ENCODE assay signal across 20 cellular contexts in genomic region chr4:180164799-180165198, GRCh38.
A peak's percentile ranks its signal among the peaks of the same experiment; 100 is the strongest.
DNase-seq lines count a peak whose midpoint lies in the region; FAIRE-seq and TF ChIP-seq lines count a peak whose summit lies in the region.
"Had no signal": no experiment of that assay in that cellular context is flagged by ENCODE, and none has a peak within 500 bp of the region (broad histone marks: within the 10 kb centered on the region; RNA-seq: fewer than 3 reads in every experiment).

No MANE protein-coding gene starts in this region.

- no peak overlapping the region for H3K4ac ChIP-seq in neuronal stem cell (ENCODE audit: low read length)

- POLR2A ChIA-PET in CD8-positive, alpha-beta memory T cell (lab: Charles Lee): no interaction called here

- no peak overlapping the region for H3K18ac ChIP-seq in neuronal stem cell (ENCODE audit: low read length)

- H4K91ac ChIP-seq in neuronal stem cell (ENCODE audit: low read depth, low read length, poor library complexity): no peak overlapping the region

- H3K4me1 Mint-ChIP-seq in neural progenitor cell (no peaks in the 10 kb centered on the region), chondrocyte (ENCODE audit: low read depth) (peaks cover 14% of the 10 kb centered on the region)
- H3K4me1 Mint-ChIP-seq in CD8-positive, alpha-beta memory T cell: no peaks in the 10 kb centered on the region
- H3K4me1 Mint-ChIP-seq: B cell had no signal

- no peak overlapping the region for H2BK12ac ChIP-seq in neuronal stem cell (ENCODE audit: low read length)

- H3K9me3 ChIP-seq in neural progenitor cell (ENCODE audit: low read depth): no peaks in the 10 kb centered on the region
- H3K9me3 ChIP-seq in CD8-positive, alpha-beta memory T cell (ENCODE audit: low read length): no peaks in the 10 kb centered on the region
- H3K9me3 ChIP-seq in neuronal stem cell (replicated peaks in 1 of 2; ENCODE audit: control insufficient read depth in 2 of 2, insufficient read depth in 1 of 2, low read depth in 1 of 2, low read length in 2 of 2): no peaks in the 10 kb centered on the region
- H3K9me3 ChIP-seq: suprapubic skin had no signal

- peak overlapping the region; percentile 73 for H2AFZ ChIP-seq in neural progenitor cell (replicated peaks)
- H2AFZ ChIP-seq in neuronal stem cell (ENCODE audit: low read length): no peak overlapping the region
- H2AFZ ChIP-seq: GM23338 had no signal

- H3K36me3 ChIP-seq in neural progenitor cell (no peaks in the 10 kb centered on the region), neuronal stem cell (replicated peaks in 1 of 2; ENCODE audit: control insufficient read depth in 2 of 2, insufficient read depth in 2 of 2, low read length in 2 of 2) (no peaks in the 10 kb centered on the region)
- H3K36me3 ChIP-seq in CD8-positive, alpha-beta memory T cell (ENCODE audit: insufficient read depth, low read length): no peaks in the 10 kb centered on the region
- H3K36me3 ChIP-seq: cardiac muscle cell, suprapubic skin had no signal

- TF ChIP-seq CTCF in neural progenitor cell (IDR thresholded peaks at IDR 0.05): no peak
- TF ChIP-seq CTCF in chondrocyte (IDR thresholded peaks at IDR 0.05): no peak

- H3K27ac Mint-ChIP-seq in neural progenitor cell (no peak overlapping the region), chondrocyte (ENCODE audit: unreplicated experiment) (no peak overlapping the region)
- no peak overlapping the region for H3K27ac Mint-ChIP-seq in CD8-positive, alpha-beta memory T cell
- H3K27ac Mint-ChIP-seq: activated naive CD8-positive, alpha-beta T cell; B cell; GM23338 had no signal

- no peak overlapping the region for H3K23ac ChIP-seq in neuronal stem cell (ENCODE audit: low read depth, low read length, poor library complexity)

- FAIRE-seq in H54 (lab: Jason Lieb, UNC): peak; percentile 61

- no peaks in the 10 kb centered on the region for H3K36me3 Mint-ChIP-seq in neural progenitor cell
- no peaks in the 10 kb centered on the region for H3K36me3 Mint-ChIP-seq in chondrocyte (ENCODE audit: low read depth)
- no peaks in the 10 kb centered on the region for H3K36me3 Mint-ChIP-seq in CD8-positive, alpha-beta memory T cell
- H3K36me3 Mint-ChIP-seq: activated naive CD8-positive, alpha-beta T cell had no signal

- no peak for DNase-seq in H54 (ENCODE audit: insufficient read length, low spot score)
- peak; percentile 22 for DNase-seq in RKO (ENCODE audit: low spot score)
- peak; percentile 90 for DNase-seq in fibroblast of peridontal ligament (ENCODE audit: extremely low read depth)
- DNase-seq in neural progenitor cell (ENCODE audit: low spot score): no peak
- DNase-seq in chondrocyte (ENCODE audit: low spot score): no peak
- no peak for DNase-seq in stimulated activated naive CD4-positive, alpha-beta T cell treated with Interleukin-2 at 50 U/mL for 16 hours (lab: John Stamatoyannopoulos, UW)
- no peak for DNase-seq in CD8-positive, alpha-beta memory T cell
- DNase-seq in neuronal stem cell (ENCODE audit: low spot score): no peak
- DNase-seq: activated T-cell treated with anti-CD3 and anti-CD28 coated beads, Interleukin-2, amount 50 U/mL, for 4 hours; effector CD8-positive, alpha-beta T cell; NCI-H2029; NCI-H510A treated with DMSO at 0.1 percent for 48 hours; occipital lobe; stimulated activated CD4-positive, alpha-beta T cell treated with anti-CD3 and anti-CD28 coated beads, Interleukin-4, amount 100 ng/mL, for 1 hour; stimulated activated CD8-positive, alpha-beta memory T cell treated with anti-CD3 and anti-CD28 coated beads, Interleukin-4, amount 100 ng/mL, for 48 hours had no signal

- H3K79me2 ChIP-seq in neural progenitor cell (ENCODE audit: low read depth): no peaks in the 10 kb centered on the region

- H3K79me1 ChIP-seq in neuronal stem cell (ENCODE audit: low read depth, low read length): no peaks in the 10 kb centered on the region

- H2BK120ac ChIP-seq in neuronal stem cell (ENCODE audit: low read depth, low read length): no peak overlapping the region

- H3K4me3 ChIP-seq in neural progenitor cell (no peak overlapping the region), neuronal stem cell (ENCODE audit: low read length in 2 of 2) (no peak overlapping the region)
- no peak overlapping the region for H3K4me3 ChIP-seq in CD8-positive, alpha-beta memory T cell (ENCODE audit: low read length)
- H3K4me3 ChIP-seq: cardiac muscle cell, GM23338, suprapubic skin had no signal

- H3K27me3 ChIP-seq in neural progenitor cell: no peaks in the 10 kb centered on the region
- H3K27me3 ChIP-seq in CD8-positive, alpha-beta memory T cell (ENCODE audit: insufficient read depth, low read length, poor library complexity, severe bottlenecking): no peaks in the 10 kb centered on the region
- H3K27me3 ChIP-seq in neuronal stem cell (ENCODE audit: control insufficient read depth in 3 of 3, insufficient read depth in 3 of 3, low read depth in 1 of 3, low read length in 3 of 3): no peaks in the 10 kb centered on the region
- H3K27me3 ChIP-seq: cardiac muscle cell, suprapubic skin had no signal

- H3K9me3 Mint-ChIP-seq in neural progenitor cell (no peaks in the 10 kb centered on the region), chondrocyte (ENCODE audit: low read depth) (no peaks in the 10 kb centered on the region)
- peaks cover 0 to 11% (median 3%) of the 10 kb centered on the region in 5 donors for H3K9me3 Mint-ChIP-seq in CD8-positive, alpha-beta memory T cell
- H3K9me3 Mint-ChIP-seq: GM23338 had no signal

- H3K4me3 Mint-ChIP-seq in neural progenitor cell (no peak overlapping the region), chondrocyte (ENCODE audit: unreplicated experiment) (no peak overlapping the region)
- no peak overlapping the region for H3K4me3 Mint-ChIP-seq in CD8-positive, alpha-beta memory T cell
- H3K4me3 Mint-ChIP-seq: activated naive CD8-positive, alpha-beta T cell; activated T-cell treated with anti-CD3 and anti-CD28 coated beads, Interleukin-2, amount 50 U/mL, for 4 hours; B cell; GM23338 had no signal

- H2BK5ac ChIP-seq in neuronal stem cell (ENCODE audit: low read length): no peak overlapping the region

- H3K27me3 Mint-ChIP-seq in neural progenitor cell (ENCODE audit: insufficient read depth, low read depth) (no peaks in the 10 kb centered on the region), chondrocyte (ENCODE audit: low read depth) (peaks cover 2% of the 10 kb centered on the region)
- H3K27me3 Mint-ChIP-seq in CD8-positive, alpha-beta memory T cell: no peaks in the 10 kb centered on the region
- H3K27me3 Mint-ChIP-seq: activated naive CD8-positive, alpha-beta T cell; B cell had no signal

- WGBS in neuronal stem cell (ENCODE audit: extremely low coverage in 2 of 2, insufficient read length in 2 of 2, insufficient replicate concordance in 1 of 2), 2 donors: no CpG with 5 or more reads among the region's 2 CpGs

- no peak overlapping the region for H4K8ac ChIP-seq in neuronal stem cell (ENCODE audit: low read depth, low read length)

- H3K4me1 ChIP-seq in neural progenitor cell: no peaks in the 10 kb centered on the region
- H3K4me1 ChIP-seq in CD8-positive, alpha-beta memory T cell (ENCODE audit: insufficient read depth, low read length): no peaks in the 10 kb centered on the region
- H3K4me1 ChIP-seq in neuronal stem cell (ENCODE audit: control insufficient read depth in 2 of 2, insufficient read depth in 1 of 2, low read depth in 1 of 2, low read length in 2 of 2): no peaks in the 10 kb centered on the region
- H3K4me1 ChIP-seq: suprapubic skin had no signal

- no peak overlapping the region for H2AK5ac ChIP-seq in neuronal stem cell (ENCODE audit: low read depth, low read length)

- no peak overlapping the region for H2BK15ac ChIP-seq in neuronal stem cell (ENCODE audit: low read length)

- no peak for TF ChIP-seq POLR2A in H54 (IDR thresholded peaks at IDR 0.05; ENCODE audit: low read depth, low read length)

- H3K9ac ChIP-seq in neural progenitor cell (no peak overlapping the region), neuronal stem cell (ENCODE audit: low read depth, low read length, poor library complexity) (no peak overlapping the region)

- H3K27ac ChIP-seq in neural progenitor cell (no peak overlapping the region), neuronal stem cell (replicated peaks; ENCODE audit: low read length) (no peak overlapping the region)
- no peak overlapping the region for H3K27ac ChIP-seq in CD8-positive, alpha-beta memory T cell (ENCODE audit: low read depth, low read length)
- H3K27ac ChIP-seq: cardiac muscle cell, suprapubic skin had no signal

- CTCF ChIA-PET in CD8-positive, alpha-beta memory T cell (lab: Charles Lee): no interaction called here

- H4K20me1 ChIP-seq in neural progenitor cell (ENCODE audit: low read depth): no peaks in the 10 kb centered on the region

- no peak overlapping the region for H3K14ac ChIP-seq in neuronal stem cell (ENCODE audit: low read length)

- no peaks in the 10 kb centered on the region for H3F3A ChIP-seq in neural progenitor cell (ENCODE audit: low read depth)

- H3K4me2 ChIP-seq in neural progenitor cell (no peak overlapping the region), neuronal stem cell (ENCODE audit: insufficient read depth, low read length, poor library complexity, severe bottlenecking) (no peak overlapping the region)
- H3K4me2 ChIP-seq: GM23338 had no signal

Comparison
In these comparisons a context has a peak if more than half of its experiments do, and no peak if none do; other contexts are left out.
1. DNase-seq: peak in RKO (single experiment) and fibroblast of peridontal ligament (single experiment); none in H54 (single experiment), neural progenitor cell (single experiment), chondrocyte (single experiment), stimulated activated naive CD4-positive, alpha-beta T cell treated with Interleukin-2 at 50 U/mL for 16 hours (single experiment), CD8-positive, alpha-beta memory T cell (0 of 5) and neuronal stem cell (single experiment).